In genomic region chr4:80197132-80197573, GRCh38 we compare ENCODE assay signal across 9 cellular contexts. TPM values are rescaled to one million over a fixed set of nuclear protein-coding genes. Genes with fewer than 3 reads are reported as not detected.
DNase-seq lines count a peak whose midpoint lies in the region; ATAC-seq lines count a peak whose summit lies in the region.
"Had no signal": no experiment of that assay in that cellular context is flagged by ENCODE, and none has a peak within 500 bp of the region (broad histone marks: within the 10 kb centered on the region; RNA-seq: fewer than 3 reads in every experiment).

PRDM8 (plus strand) TSS chr4:80197503; CDS start chr4:80200081, 2,578 bp downstream.

- H3K9me3 ChIP-seq in SJCRH30 (replicated peaks): no peaks in the 10 kb centered on the region
- no peaks in the 10 kb centered on the region for H3K9me3 ChIP-seq in muscle layer of duodenum (ENCODE audit: control insufficient read depth in 1 of 2, low read length in 2 of 2)

- H3K27me3 ChIP-seq in SJCRH30 (no peaks in the 10 kb centered on the region), muscle layer of duodenum (ENCODE audit: low read depth, low read length) (peaks cover 10% of the 10 kb centered on the region)

- H3K4me3 ChIP-seq in SJCRH30 (peak within 1 kb of the TSS; percentile 55), muscle layer of duodenum (ENCODE audit: low read depth in 1 of 2, low read length in 2 of 2) (peak within 1 kb of the TSS; percentile 52 to 55), urinary bladder (ENCODE audit: low read depth, low read length) (peak within 1 kb of the TSS; percentile 10)

- H3K4me1 ChIP-seq in SJCRH30: no peaks in the 10 kb centered on the region
- H3K4me1 ChIP-seq in muscle layer of duodenum (ENCODE audit: control insufficient read depth in 1 of 2, insufficient read depth in 2 of 2, low read length in 2 of 2): peaks cover 0 to 14% of the 10 kb centered on the region in 2 donors
- peaks cover 3% of the 10 kb centered on the region for H3K4me1 ChIP-seq in urinary bladder (ENCODE audit: insufficient read depth)

- ATAC-seq in HG02885 (IDR thresholded peaks at IDR 0.05; ENCODE audit: poor library complexity, unreplicated experiment): no peak

- H3K27ac ChIP-seq in SJCRH30: no peak within 1 kb of the TSS
- H3K27ac ChIP-seq in cingulate gyrus (ENCODE audit: low read depth, low read length): peak within 1 kb of the TSS; percentile 92
- no peak within 1 kb of the TSS for H3K27ac ChIP-seq in muscle layer of duodenum (ENCODE audit: low read length)
- no peak within 1 kb of the TSS for H3K27ac ChIP-seq in urinary bladder (ENCODE audit: low read depth)
- H3K27ac ChIP-seq: VCaP had no signal

- WGBS in urinary bladder: 50% methylated on average over 28 of the region's 28 CpGs

- H3K36me3 ChIP-seq in SJCRH30 (0 out of 2 replicates have a peak, but pooled peaks cover 2% of the 10 kb centered on the region), muscle layer of duodenum (ENCODE audit: control insufficient read depth in 1 of 2, insufficient read depth in 2 of 2, low read length in 2 of 2) (peaks cover 0 to 4% of the 10 kb centered on the region in 2 donors), urinary bladder (ENCODE audit: insufficient read depth) (no peaks in the 10 kb centered on the region)

- DNase-seq in NCI-H2081 (lab: John Stamatoyannopoulos, UW) (peak; percentile 67 to 87), NCI-H2081 treated with DMSO at 0.1 percent for 48 hours (lab: John Stamatoyannopoulos, UW) (no peak), SJCRH30 (peak; percentile 36 to 55), kidney glomerular epithelial cell (lab: John Stamatoyannopoulos, UW) (no peak)

RNA-seq across cellular contexts. Expression of gene PRDM8, which starts in this region (rescaled TPM):
- total RNA-seq in SJCRH30 (2014; rRNA removed; shearing (Covaris generic)): 1.5 and 2.5 TPM in 2 replicates
- 7.5 TPM for total RNA-seq in urinary bladder
- 13.7 TPM for polyA plus RNA-seq in urinary bladder

Comparison
In these comparisons a context has a peak if more than half of its experiments do, and no peak if none do; other contexts are left out.
1. DNase-seq: peak in NCI-H2081 (2 of 2) and SJCRH30 (2 of 2); none in NCI-H2081 treated with DMSO at 0.1 percent for 48 hours (single experiment) and kidney glomerular epithelial cell (single experiment).
2. Peak in every context shown above with its lines, with median percentiles within 50 percentile points of each other: H3K4me3 ChIP-seq.